ENCODE assay signal across 12 cellular contexts in the genomic region with DNA sequence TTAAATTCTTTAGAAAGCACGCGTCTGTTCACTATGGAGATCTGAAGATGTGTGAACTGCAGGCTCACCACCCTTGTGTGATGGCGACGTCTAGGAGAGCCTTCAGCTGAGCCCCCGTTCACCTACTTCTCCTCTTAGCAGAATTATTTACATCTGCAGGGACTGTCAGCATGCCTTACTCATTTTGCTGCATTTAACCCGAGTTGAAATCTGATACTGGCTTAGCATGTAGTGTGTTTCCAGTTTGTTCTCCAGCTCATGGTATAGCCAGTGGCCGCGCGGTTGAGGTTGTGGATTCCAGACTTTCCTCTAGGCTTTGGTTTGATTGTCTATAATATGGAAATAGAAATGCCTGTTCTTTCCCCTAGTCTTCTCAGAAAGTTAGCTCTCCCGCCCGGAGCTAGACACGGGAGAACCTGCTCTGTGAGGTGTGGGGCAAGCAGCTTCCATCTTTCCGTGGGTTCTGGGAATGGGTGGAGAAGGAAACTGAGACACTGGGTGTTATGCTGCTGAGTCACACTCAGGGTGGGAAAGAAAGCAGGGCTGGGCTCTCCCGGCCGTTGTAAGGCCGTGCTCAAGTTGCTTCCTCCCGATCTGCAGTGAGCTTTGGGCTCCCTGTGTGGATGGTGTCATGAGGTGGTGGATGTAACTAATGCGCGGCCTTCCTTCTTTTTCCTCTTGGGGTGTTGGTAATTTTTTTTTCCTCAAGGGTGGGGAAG.
DNase-seq lines count a peak whose midpoint lies in the region; ATAC-seq, FAIRE-seq and TF ChIP-seq lines count a peak whose summit lies in the region.
"Had no signal": no experiment of that assay in that cellular context is flagged by ENCODE, and none has a peak within 500 bp of the region (broad histone marks: within the 10 kb centered on the region; RNA-seq: fewer than 3 reads in every experiment).

No MANE protein-coding gene starts in this region.

- DNase-seq in RCC 7860 (ENCODE audit: low spot score), result peak; percentile 8
- DNase-seq in esophagus muscularis mucosa (ENCODE audit: extremely low spot score), result no peak
- peak; percentile 74 for DNase-seq in myocyte (ENCODE audit: low read depth)
- DNase-seq in NK-92 (lab: John Stamatoyannopoulos, UW; ENCODE audit: unreplicated experiment), result no peak
- DNase-seq in stimulated activated effector memory CD8-positive, alpha-beta T cell treated with anti-CD3 and anti-CD28 coated beads, Interleukin-12 subunit alpha, Interleukin-12 subunit beta, amount 100 ng/mL, for 72 hours (ENCODE audit: low spot score in 2 of 2), result no peak
- no peak for DNase-seq in activated T-cell treated with anti-CD3 and anti-CD28 coated beads for 4 hours
- DNase-seq in anterior cingulate cortex (lab: John Stamatoyannopoulos, UW), result no peak
- DNase-seq: central memory CD4-positive, alpha-beta T cell; Kasumi-1 had no signal

- no peak for TF ChIP-seq EP300 in esophagus muscularis mucosa (IDR thresholded peaks at IDR 0.05)

- 76% methylated on average over 19 of the region's 19 CpGs for WGBS in esophagus muscularis mucosa

- no peaks in the 10 kb centered on the region for H3K9me3 Mint-ChIP-seq in stimulated activated effector memory CD8-positive, alpha-beta T cell treated with anti-CD3 and anti-CD28 coated beads, Interleukin-12 subunit alpha, Interleukin-12 subunit beta, amount 100 ng/mL, for 72 hours

- H3K36me3 ChIP-seq in ACC112 (ENCODE audit: insufficient read depth, low read length) (no peaks in the 10 kb centered on the region), esophagus muscularis mucosa (no peaks in the 10 kb centered on the region)

- no peak overlapping the region for H3K27ac Mint-ChIP-seq in stimulated activated effector memory CD8-positive, alpha-beta T cell treated with anti-CD3 and anti-CD28 coated beads, Interleukin-12 subunit alpha, Interleukin-12 subunit beta, amount 100 ng/mL, for 72 hours

- no peak overlapping the region for H3K4me3 Mint-ChIP-seq in stimulated activated effector memory CD8-positive, alpha-beta T cell treated with anti-CD3 and anti-CD28 coated beads, Interleukin-12 subunit alpha, Interleukin-12 subunit beta, amount 100 ng/mL, for 72 hours

- TF ChIP-seq CTCF in esophagus muscularis mucosa (IDR thresholded peaks at IDR 0.05), result no peak

- no peaks in the 10 kb centered on the region for H3K9me3 ChIP-seq in esophagus muscularis mucosa

- H3K4me3 ChIP-seq in ACC112 (ENCODE audit: low read depth, low read length), result peak overlapping the region; percentile 60
- peak overlapping the region in 2 of 4 donors; percentile 1 to 41 for H3K4me3 ChIP-seq in esophagus muscularis mucosa
- H3K4me3 ChIP-seq: lung had no signal

- peak overlapping the region; percentile 55 for H2AFZ ChIP-seq in ACC112 (ENCODE audit: low read length, unreplicated experiment)

- H3K79me2 ChIP-seq in ACC112 (ENCODE audit: control insufficient read depth, insufficient read depth, low read length, unreplicated experiment), result peaks cover 3% of the 10 kb centered on the region

- no peaks in the 10 kb centered on the region for H3K4me1 Mint-ChIP-seq in stimulated activated effector memory CD8-positive, alpha-beta T cell treated with anti-CD3 and anti-CD28 coated beads, Interleukin-12 subunit alpha, Interleukin-12 subunit beta, amount 100 ng/mL, for 72 hours

- no peak for FAIRE-seq in RCC 7860 (lab: Jason Lieb, UNC)
- FAIRE-seq: GM18507 had no signal

- no peak for ATAC-seq in stimulated activated effector memory CD8-positive, alpha-beta T cell treated with anti-CD3 and anti-CD28 coated beads, Interleukin-12 subunit alpha, Interleukin-12 subunit beta, amount 100 ng/mL, for 72 hours

- H3K4me1 ChIP-seq in ACC112 (ENCODE audit: control insufficient read depth, insufficient read depth, low read length, unreplicated experiment) (peaks cover 40% of the 10 kb centered on the region), esophagus muscularis mucosa (peaks cover 45 to 62% (median 56%) of the 10 kb centered on the region in 4 donors)

- intact Hi-C loops in esophagus muscularis mucosa (cut with DNase I), result no loop called here

- no peak for TF ChIP-seq POLR2A in esophagus muscularis mucosa (IDR thresholded peaks at IDR 0.05; ENCODE audit: low read depth)

- no peaks in the 10 kb centered on the region for H3K27me3 ChIP-seq in ACC112 (ENCODE audit: insufficient read depth, low read length)
- no peaks in the 10 kb centered on the region for H3K27me3 ChIP-seq in esophagus muscularis mucosa

- H3K36me3 Mint-ChIP-seq in stimulated activated effector memory CD8-positive, alpha-beta T cell treated with anti-CD3 and anti-CD28 coated beads, Interleukin-12 subunit alpha, Interleukin-12 subunit beta, amount 100 ng/mL, for 72 hours, result no peaks in the 10 kb centered on the region

- H3K27ac ChIP-seq in ACC112 (ENCODE audit: low read depth, low read length) (peak overlapping the region; percentile 82), esophagus muscularis mucosa (replicated peaks in 1 of 4) (peak overlapping the region; percentile 85 to 90 (median 87))

Comparison
In these comparisons a context has a peak if more than half of its experiments do, and no peak if none do; other contexts are left out.
1. DNase-seq: peak in RCC 7860 (single experiment) and myocyte (single experiment); none in esophagus muscularis mucosa (single experiment), NK-92 (single experiment), stimulated activated effector memory CD8-positive, alpha-beta T cell treated with anti-CD3 and anti-CD28 coated beads, Interleukin-12 subunit alpha, Interleukin-12 subunit beta, amount 100 ng/mL, for 72 hours (0 of 2), activated T-cell treated with anti-CD3 and anti-CD28 coated beads for 4 hours (single experiment) and anterior cingulate cortex (0 of 58).